ENCODE assay signal across 14 cellular contexts in genomic region chr11:118715837-118716260, GRCh38. TPM values are rescaled to one million over a fixed set of nuclear protein-coding genes. Genes with fewer than 3 reads are reported as not detected.
DNase-seq lines count a peak whose midpoint lies in the region; ATAC-seq and TF ChIP-seq lines count a peak whose summit lies in the region.
"Had no signal": no experiment of that assay in that cellular context is flagged by ENCODE, and none has a peak within 500 bp of the region (broad histone marks: within the 10 kb centered on the region; RNA-seq: fewer than 3 reads in every experiment).

No MANE protein-coding gene starts in this region.

- TF ChIP-seq CTCF in fibroblast of the aortic adventitia (IDR thresholded peaks at IDR 0.05; ENCODE audit: insufficient read depth, low read length) (no peak), spleen (IDR thresholded peaks at IDR 0.05 in 8 of 11, conservative IDR thresholded peaks at IDR 0.05 in 3 of 11) (no peak)
- no peak for TF ChIP-seq CTCF in CD4-positive, alpha-beta T cell (IDR thresholded peaks at IDR 0.05)

- ATAC-seq in activated CD8-positive, alpha-beta memory T cell treated with anti-CD3 and anti-CD28 coated beads, Interleukin-2, amount 10 ng/mL, durations not matched to agents 7 days and 5 days = no peak
- no peak for ATAC-seq in CD4-positive, alpha-beta T cell (ENCODE audit: poor library complexity)
- ATAC-seq: A549 had no signal

- 54 to 68% (median 65%) methylated on average over 4 of the region's 4 CpGs for WGBS in spleen, 5 donors

- H3K36me3 ChIP-seq in spleen = no peaks in the 10 kb centered on the region

- no peaks in the 10 kb centered on the region for H3K9me3 ChIP-seq in spleen
- H3K9me3 ChIP-seq in CD4-positive, alpha-beta T cell (ENCODE audit: control insufficient read depth, low read length) = no peaks in the 10 kb centered on the region
- H3K9me3 ChIP-seq: A549 had no signal

- no peak for TF ChIP-seq POLR2A in spleen (IDR thresholded peaks at IDR 0.05)

- H3K4me1 ChIP-seq in spleen = peaks cover 0 to 11% (median 3%) of the 10 kb centered on the region in 6 donors

- CTCF ChIA-PET in activated CD8-positive, alpha-beta memory T cell treated with anti-CD3 and anti-CD28 coated beads, Interleukin-2, amount 10 ng/mL, durations not matched to agents 7 days and 5 days (lab: Charles Lee) = interaction anchor here (1.1 kb wide), 2 partner anchors 10 to 214 kb away, joined by 3 to 4 read pairs; no protein-coding TSS in a partner anchor
- CTCF ChIA-PET in CD4-positive, alpha-beta T cell (lab: Charles Lee) = interaction anchor here (1.1 kb wide), 1 partner anchor 26 kb away, joined by 6 read pairs; no protein-coding TSS in a partner anchor

- H3K27me3 ChIP-seq in spleen (replicated peaks in 1 of 7) = no peaks in the 10 kb centered on the region
- no peaks in the 10 kb centered on the region for H3K27me3 ChIP-seq in CD4-positive, alpha-beta T cell (ENCODE audit: control insufficient read depth, insufficient read depth, low read length)

- H3K4me3 ChIP-seq in fibroblast of the aortic adventitia (ENCODE audit: low read depth, low read length) (no peak overlapping the region), spleen (no peak overlapping the region)
- H3K4me3 ChIP-seq: A549 had no signal

- peaks cover 2% of the 10 kb centered on the region for H3K27me3 Mint-ChIP-seq in activated CD8-positive, alpha-beta memory T cell treated with anti-CD3 and anti-CD28 coated beads, Interleukin-2, amount 10 ng/mL, durations not matched to agents 7 days and 5 days
- no peaks in the 10 kb centered on the region for H3K27me3 Mint-ChIP-seq in CD4-positive, alpha-beta T cell

- H3K9me3 Mint-ChIP-seq in activated CD8-positive, alpha-beta memory T cell treated with anti-CD3 and anti-CD28 coated beads, Interleukin-2, amount 10 ng/mL, durations not matched to agents 7 days and 5 days (ENCODE audit: low read depth) = no peaks in the 10 kb centered on the region
- no peaks in the 10 kb centered on the region for H3K9me3 Mint-ChIP-seq in CD4-positive, alpha-beta T cell

- POLR2A ChIA-PET in CD4-positive, alpha-beta T cell (lab: Charles Lee) = interaction anchor here (1.0 kb wide), 1 partner anchor 11 kb away, joined by 4 read pairs; no protein-coding TSS in a partner anchor

- no peaks in the 10 kb centered on the region for H3K36me3 Mint-ChIP-seq in activated CD8-positive, alpha-beta memory T cell treated with anti-CD3 and anti-CD28 coated beads, Interleukin-2, amount 10 ng/mL, durations not matched to agents 7 days and 5 days
- H3K36me3 Mint-ChIP-seq in CD4-positive, alpha-beta T cell (ENCODE audit: low read depth) = no peaks in the 10 kb centered on the region

- no peaks in the 10 kb centered on the region for H3K4me1 Mint-ChIP-seq in activated CD8-positive, alpha-beta memory T cell treated with anti-CD3 and anti-CD28 coated beads, Interleukin-2, amount 10 ng/mL, durations not matched to agents 7 days and 5 days
- H3K4me1 Mint-ChIP-seq in CD4-positive, alpha-beta T cell (ENCODE audit: low read depth) = no peaks in the 10 kb centered on the region

- no peak overlapping the region for H3K4me3 Mint-ChIP-seq in activated CD8-positive, alpha-beta memory T cell treated with anti-CD3 and anti-CD28 coated beads, Interleukin-2, amount 10 ng/mL, durations not matched to agents 7 days and 5 days
- no peak overlapping the region for H3K4me3 Mint-ChIP-seq in CD4-positive, alpha-beta T cell

- intact Hi-C loops in spleen (cut with DNase I; ENCODE audit: low total_unique reads) = no loop called here
- intact Hi-C loops in CD4-positive, alpha-beta T cell (cut with DNase I, micrococcal nuclease) = no loop called here

- H3K27ac ChIP-seq in spleen = peak overlapping the region in 1 of 8 donors; percentile 8
- no peak overlapping the region for H3K27ac ChIP-seq in CD4-positive, alpha-beta T cell (ENCODE audit: low read depth, low read length)
- H3K27ac ChIP-seq: A549, RWPE1 had no signal

- peak; percentile 25 for DNase-seq in NCI-H2107 treated with DMSO at 0.1 percent for 48 hours (lab: John Stamatoyannopoulos, UW; ENCODE audit: unreplicated experiment)
- DNase-seq in NCI-H2107 (lab: John Stamatoyannopoulos, UW) = no peak
- peak; percentile 81 for DNase-seq in NCI-H69 (lab: John Stamatoyannopoulos, UW)
- peak; percentile 35 for DNase-seq in fibroblast of the aortic adventitia (ENCODE audit: low read depth)
- peak; percentile 6 for DNase-seq in spleen
- no peak for DNase-seq in activated CD8-positive, alpha-beta memory T cell treated with anti-CD3 and anti-CD28 coated beads, Interleukin-2, amount 10 ng/mL, durations not matched to agents 7 days and 5 days
- DNase-seq in foreskin melanocyte = no peak
- no peak for DNase-seq in CD4-positive, alpha-beta T cell
- DNase-seq: activated CD4-positive, alpha-beta T cell treated with anti-CD3 and anti-CD28 coated beads, Interleukin-2, amount 50 U/mL, for 1 hour; KBM-7 had no signal

- H3K27ac Mint-ChIP-seq in activated CD8-positive, alpha-beta memory T cell treated with anti-CD3 and anti-CD28 coated beads, Interleukin-2, amount 10 ng/mL, durations not matched to agents 7 days and 5 days = no peak overlapping the region
- H3K27ac Mint-ChIP-seq in CD4-positive, alpha-beta T cell = no peak overlapping the region

RNA-seq across cellular contexts. Expression of gene TREH, which starts 36.4 kb away (rescaled TPM):
- total RNA-seq in fibroblast of the aortic adventitia (ENCODE audit: low replicate concordance) (not detected in 2 replicates), spleen (not detected)
- 1 to 10 TPM in 2 of 3 donors, under 1 TPM in 1; 0.33 to 2.3 (median 2.0) TPM for polyA plus RNA-seq in spleen
- total RNA-seq in activated CD8-positive, alpha-beta memory T cell treated with anti-CD3 and anti-CD28 coated beads, Interleukin-2, amount 10 ng/mL, durations not matched to agents 7 days and 5 days = not detected
- total RNA-seq in CD4-positive, alpha-beta T cell = not detected
- total RNA-seq: fibroblast of lung, mononuclear cell had no signal
- polyA plus RNA-seq: fibroblast of lung had no signal

Comparison
In these comparisons a context has a peak if more than half of its experiments do, and no peak if none do; other contexts are left out.
1. DNase-seq: peak in NCI-H2107 treated with DMSO at 0.1 percent for 48 hours (single experiment), NCI-H69 (single experiment), fibroblast of the aortic adventitia (single experiment) and spleen (single experiment); none in NCI-H2107 (single experiment), activated CD8-positive, alpha-beta memory T cell treated with anti-CD3 and anti-CD28 coated beads, Interleukin-2, amount 10 ng/mL, durations not matched to agents 7 days and 5 days (single experiment), foreskin melanocyte (single experiment) and CD4-positive, alpha-beta T cell (0 of 10).